22 cellular contexts compared by ENCODE assay signal in genomic region chrX:115409551-115409950, GRCh38.
A peak's percentile ranks its signal among the peaks of the same experiment; 100 is the strongest.
DNase-seq lines count a peak whose midpoint lies in the region; FAIRE-seq and TF ChIP-seq lines count a peak whose summit lies in the region.
"Had no signal": no experiment of that assay in that cellular context is flagged by ENCODE, and none has a peak within 500 bp of the region (broad histone marks: within the 10 kb centered on the region; RNA-seq: fewer than 3 reads in every experiment).

No MANE protein-coding gene starts in this region.

- H3K27ac ChIP-seq in smooth muscle cell (ENCODE audit: low read depth), result peak overlapping the region; percentile 61

- DNase-seq in NCI-H226, result peak; percentile 55
- peak; percentile 54 for DNase-seq in amniotic epithelial cell (ENCODE audit: low read depth)
- DNase-seq in fibroblast of pulmonary artery (ENCODE audit: low read depth), result peak; percentile 52
- no peak for DNase-seq in smooth muscle cell (lab: John Stamatoyannopoulos, UW; ENCODE audit: unreplicated experiment)
- DNase-seq in D721Med (ENCODE audit: insufficient read length, low spot score), result no peak
- no peak for DNase-seq in inferior parietal cortex (ENCODE audit: extremely low spot score)
- no peak for DNase-seq in NAMALWA (ENCODE audit: low spot score)
- DNase-seq: CD4-positive, CD25-positive, alpha-beta regulatory T cell; DND-41; GOT3; HCEC 1CT; KG1; NCI-H1092 treated with DMSO at 0.1 percent for 48 hours; NCI-H1436 treated with DMSO at 0.1 percent for 48 hours; NCI-H1930; NCI-H2227 treated with DMSO at 0.1 percent for 48 hours; NCI-H510A treated with DMSO at 0.1 percent for 48 hours; NCI-H774; NK-92 treated with Interleukin-12 subunit alpha and Interleukin-12 subunit beta, amount 100 ng/mL, for 24 hours; SIG-M5 had no signal

- no peaks in the 10 kb centered on the region for H3K79me2 ChIP-seq in smooth muscle cell (ENCODE audit: low read depth)

- H3K36me3 ChIP-seq in smooth muscle cell (ENCODE audit: low read depth), result no peaks in the 10 kb centered on the region

- H3K4me3 ChIP-seq in fibroblast of pulmonary artery (replicated peaks; ENCODE audit: low read depth, low read length) (no peak overlapping the region), smooth muscle cell (no peak overlapping the region)

- peak overlapping the region; percentile 77 for H3K4me2 ChIP-seq in smooth muscle cell

- TF ChIP-seq CTCF in fibroblast of pulmonary artery (IDR thresholded peaks at IDR 0.05; ENCODE audit: low read length, missing control alignments), result no peak
- TF ChIP-seq CTCF in smooth muscle cell (IDR thresholded peaks at IDR 0.05; ENCODE audit: borderline replicate concordance, insufficient read depth, poor library complexity, severe bottlenecking), result no peak
- no peak for TF ChIP-seq CTCF in D721Med (IDR thresholded peaks at IDR 0.05; ENCODE audit: insufficient read depth, missing control alignments)

- H3K4me1 ChIP-seq in smooth muscle cell (ENCODE audit: low read depth), result peaks cover 36% of the 10 kb centered on the region

- no peak for FAIRE-seq in D721Med (lab: Jason Lieb, UNC)
- FAIRE-seq: G401.6, GM12892 had no signal

- peaks cover 9% of the 10 kb centered on the region for H3F3A ChIP-seq in smooth muscle cell (ENCODE audit: low read depth)

- H2AFZ ChIP-seq in smooth muscle cell (ENCODE audit: low read depth), result no peak overlapping the region

- no peaks in the 10 kb centered on the region for H3K27me3 ChIP-seq in smooth muscle cell (ENCODE audit: low read depth)

- H3K9me3 ChIP-seq in smooth muscle cell (replicated peaks; ENCODE audit: low read depth), result no peaks in the 10 kb centered on the region

- 31% methylated on average over 1 of the region's 1 CpG for WGBS in smooth muscle cell (ENCODE audit: low lambda C conversion rate)

- H3K9ac ChIP-seq in smooth muscle cell (ENCODE audit: low read depth), result no peak overlapping the region

- no peaks in the 10 kb centered on the region for H4K20me1 ChIP-seq in smooth muscle cell (ENCODE audit: low read depth)

Comparison
In these comparisons a context has a peak if more than half of its experiments do, and no peak if none do; other contexts are left out.
1. DNase-seq: peak in NCI-H226 (single experiment), amniotic epithelial cell (single experiment) and fibroblast of pulmonary artery (single experiment); none in smooth muscle cell (single experiment), D721Med (single experiment), inferior parietal cortex (single experiment) and NAMALWA (single experiment).